Comparison of ENCODE assay signal across 20 cellular contexts in the genomic region with DNA sequence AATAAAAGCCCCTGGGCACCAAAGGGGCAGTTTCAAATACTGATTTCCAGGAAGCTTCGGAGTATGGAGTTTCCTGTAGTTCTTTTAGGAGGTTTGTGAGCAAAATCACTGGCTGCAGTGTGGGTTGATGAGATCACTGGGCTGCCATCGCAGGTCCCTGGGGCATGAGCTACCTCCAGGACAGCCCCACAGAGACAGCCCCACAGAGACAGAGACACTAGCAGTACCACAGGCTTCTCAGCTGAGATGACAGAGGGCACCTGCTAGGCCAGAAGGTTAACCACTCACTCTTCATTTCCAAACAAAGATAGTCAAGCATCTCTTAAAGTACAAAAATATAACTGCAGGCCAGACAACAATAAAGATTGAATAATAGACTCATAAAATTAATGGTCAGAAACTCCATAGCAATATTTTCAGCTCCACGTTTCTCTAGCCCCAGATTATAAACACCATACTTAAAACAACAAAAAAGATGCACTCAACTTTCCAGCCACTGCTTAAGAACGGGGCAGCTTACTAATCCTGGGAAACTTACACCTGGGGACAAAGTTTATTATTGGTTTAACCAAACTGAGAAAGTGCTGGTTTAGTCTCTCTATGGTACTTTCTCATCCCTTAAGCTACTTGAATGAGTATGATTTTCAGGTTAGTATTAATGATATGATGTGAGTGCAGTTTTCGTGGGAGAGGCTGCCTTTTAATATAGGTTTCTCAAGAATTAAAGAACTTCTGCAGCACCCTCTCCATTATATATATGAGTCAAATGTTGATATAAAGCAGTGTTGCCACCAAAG. TPM values are rescaled to one million over a fixed set of nuclear protein-coding genes. Genes with fewer than 3 reads are reported as not detected.
DNase-seq lines count a peak whose midpoint lies in the region; ATAC-seq and TF ChIP-seq lines count a peak whose summit lies in the region.
"Had no signal": no experiment of that assay in that cellular context is flagged by ENCODE, and none has a peak within 500 bp of the region (broad histone marks: within the 10 kb centered on the region; RNA-seq: fewer than 3 reads in every experiment).

No MANE protein-coding gene starts in this region.

- no peaks in the 10 kb centered on the region for H3K9me3 Mint-ChIP-seq in activated CD4-positive, alpha-beta T cell treated with anti-CD3 and anti-CD28 coated beads for 36 hours (ENCODE audit: low read depth)
- no peaks in the 10 kb centered on the region for H3K9me3 Mint-ChIP-seq in stimulated activated effector memory CD8-positive, alpha-beta T cell treated with anti-CD3 and anti-CD28 coated beads, Interleukin-12 subunit alpha, Interleukin-12 subunit beta, amount 100 ng/mL, for 72 hours

- H3K27me3 Mint-ChIP-seq in activated CD4-positive, alpha-beta T cell treated with anti-CD3 and anti-CD28 coated beads for 36 hours = no peaks in the 10 kb centered on the region

- H3K27ac Mint-ChIP-seq in activated CD4-positive, alpha-beta T cell treated with anti-CD3 and anti-CD28 coated beads for 36 hours = no peak overlapping the region
- no peak overlapping the region for H3K27ac Mint-ChIP-seq in stimulated activated effector memory CD8-positive, alpha-beta T cell treated with anti-CD3 and anti-CD28 coated beads, Interleukin-12 subunit alpha, Interleukin-12 subunit beta, amount 100 ng/mL, for 72 hours

- peak overlapping the region; percentile 31 for H3K4me2 ChIP-seq in OCI-LY3 (ENCODE audit: low read length)

- no peak overlapping the region for H3K4me3 ChIP-seq in GM12865 (ENCODE audit: low read depth, low read length)
- no peak overlapping the region for H3K4me3 ChIP-seq in OCI-LY3 (ENCODE audit: low read length)
- H3K4me3 ChIP-seq: SK-N-MC had no signal

- H3K36me3 Mint-ChIP-seq in activated CD4-positive, alpha-beta T cell treated with anti-CD3 and anti-CD28 coated beads for 36 hours (ENCODE audit: low read depth) = no peaks in the 10 kb centered on the region
- H3K36me3 Mint-ChIP-seq in stimulated activated effector memory CD8-positive, alpha-beta T cell treated with anti-CD3 and anti-CD28 coated beads, Interleukin-12 subunit alpha, Interleukin-12 subunit beta, amount 100 ng/mL, for 72 hours = no peaks in the 10 kb centered on the region

- peaks cover 68% of the 10 kb centered on the region for H4K20me1 ChIP-seq in OCI-LY3 (ENCODE audit: insufficient read depth, low read length)

- no peak for TF ChIP-seq CTCF in GM12865 (IDR thresholded peaks at IDR 0.05; ENCODE audit: insufficient read depth, low read depth, low read length, missing control alignments)
- TF ChIP-seq CTCF in OCI-LY3 (IDR thresholded peaks at IDR 0.05; ENCODE audit: low read depth, low read length) = no peak

- no peak overlapping the region for H2AFZ ChIP-seq in OCI-LY3 (ENCODE audit: low read depth, low read length)

- POLR2A ChIA-PET in activated CD4-positive, alpha-beta T cell treated with anti-CD3 and anti-CD28 coated beads for 36 hours (lab: Charles Lee) = interaction anchor here (0.7 kb wide), 1 partner anchor 621 kb away, joined by 7 read pairs; no protein-coding TSS in a partner anchor

- H3K4me3 Mint-ChIP-seq in activated CD4-positive, alpha-beta T cell treated with anti-CD3 and anti-CD28 coated beads for 36 hours = no peak overlapping the region
- no peak overlapping the region for H3K4me3 Mint-ChIP-seq in stimulated activated effector memory CD8-positive, alpha-beta T cell treated with anti-CD3 and anti-CD28 coated beads, Interleukin-12 subunit alpha, Interleukin-12 subunit beta, amount 100 ng/mL, for 72 hours

- H3K27ac ChIP-seq in OCI-LY3 (ENCODE audit: low read length) = peak overlapping the region; percentile 33
- H3K27ac ChIP-seq: C4-2B, SK-N-MC had no signal

- CTCF ChIA-PET in activated CD4-positive, alpha-beta T cell treated with anti-CD3 and anti-CD28 coated beads for 36 hours (lab: Charles Lee) = interaction anchor here (0.6 to 1.8 kb wide), 4 partner anchors 11 to 322 kb away, joined by 3 to 5 read pairs (median 3); a partner anchor contains a TSS

- peaks cover 93% of the 10 kb centered on the region for H3K79me2 ChIP-seq in OCI-LY3 (ENCODE audit: low read length)

- no peaks in the 10 kb centered on the region for H3K27me3 ChIP-seq in OCI-LY3 (ENCODE audit: low read depth, low read length)

- H3K9ac ChIP-seq in OCI-LY3 (ENCODE audit: low read length) = no peak overlapping the region

- ATAC-seq in activated CD4-positive, alpha-beta T cell treated with anti-CD3 and anti-CD28 coated beads for 36 hours = peak; percentile 85
- ATAC-seq in stimulated activated effector memory CD8-positive, alpha-beta T cell treated with anti-CD3 and anti-CD28 coated beads, Interleukin-12 subunit alpha, Interleukin-12 subunit beta, amount 100 ng/mL, for 72 hours = peak; percentile 63

- H3K4me1 Mint-ChIP-seq in activated CD4-positive, alpha-beta T cell treated with anti-CD3 and anti-CD28 coated beads for 36 hours = peaks cover 9% of the 10 kb centered on the region
- no peaks in the 10 kb centered on the region for H3K4me1 Mint-ChIP-seq in stimulated activated effector memory CD8-positive, alpha-beta T cell treated with anti-CD3 and anti-CD28 coated beads, Interleukin-12 subunit alpha, Interleukin-12 subunit beta, amount 100 ng/mL, for 72 hours

- no peak for DNase-seq in activated CD4-positive, alpha-beta T cell treated with anti-CD3 and anti-CD28 coated beads for 36 hours
- DNase-seq in activated CD4-positive, alpha-beta T cell treated with anti-CD3 and anti-CD28 coated beads for 4 hours = no peak
- peak; percentile 59 for DNase-seq in GM12865 (ENCODE audit: low read depth)
- no peak for DNase-seq in stimulated activated effector memory CD8-positive, alpha-beta T cell treated with anti-CD3 and anti-CD28 coated beads, Interleukin-12 subunit alpha, Interleukin-12 subunit beta, amount 100 ng/mL, for 72 hours (ENCODE audit: low spot score in 2 of 2)
- no peak for DNase-seq in NCI-H2081 treated with DMSO at 0.1 percent for 48 hours (lab: John Stamatoyannopoulos, UW)
- no peak for DNase-seq in NK-92 treated with Interleukin-12 subunit alpha and Interleukin-12 subunit beta, amount 100 ng/mL, for 24 hours (lab: John Stamatoyannopoulos, UW)
- DNase-seq in effector CD4-positive, alpha-beta T cell = no peak
- DNase-seq: 8988T, COR-L47, H7, IMR-90, MV-4-11, NCI-H1436, NCI-H2029 treated with DMSO at 0.1 percent for 48 hours, NCI-H226, NCI-H526 had no signal

- H3K4me1 ChIP-seq in OCI-LY3 (ENCODE audit: low read length) = peaks cover 45% of the 10 kb centered on the region

- peaks cover 50% of the 10 kb centered on the region for H3K36me3 ChIP-seq in OCI-LY3 (replicated peaks; ENCODE audit: low read depth, low read length)

- intact Hi-C loops in activated CD4-positive, alpha-beta T cell treated with anti-CD3 and anti-CD28 coated beads for 36 hours (cut with DNase I, micrococcal nuclease) = no loop called here

- H3K9me3 ChIP-seq in OCI-LY3 (ENCODE audit: insufficient read depth, low read length) = no peaks in the 10 kb centered on the region

RNA-seq across cellular contexts. Expression of a gene that starts 11.6 kb away (rescaled TPM):
- 1 to 10 TPM; 5.6 TPM for total RNA-seq in activated CD4-positive, alpha-beta T cell treated with anti-CD3 and anti-CD28 coated beads for 36 hours
- total RNA-seq: HT-29 had no signal
